Comparison of ENCODE assay signal across 21 cellular contexts in genomic region chr20:48126227-48126740, GRCh38.
DNase-seq lines count a peak whose midpoint lies in the region; ATAC-seq and TF ChIP-seq lines count a peak whose summit lies in the region.
"Had no signal": no experiment of that assay in that cellular context is flagged by ENCODE, and none has a peak within 500 bp of the region (broad histone marks: within the 10 kb centered on the region; RNA-seq: fewer than 3 reads in every experiment).

No MANE protein-coding gene starts in this region.

- H3K9me3 Mint-ChIP-seq in Caco-2 (ENCODE audit: unreplicated experiment), result no peaks in the 10 kb centered on the region
- H3K9me3 Mint-ChIP-seq in chondrocyte (ENCODE audit: low read depth), result no peaks in the 10 kb centered on the region
- H3K9me3 Mint-ChIP-seq: T-helper 2 cell treated with Interferon-gamma antibody and Interleukin-4, amounts not matched to agents 5 μg/mL and 100 μg/mL, for 36 hours had no signal

- H4K20me1 ChIP-seq in HCT116 (ENCODE audit: insufficient read depth), result no peaks in the 10 kb centered on the region
- H4K20me1 ChIP-seq: BLaER1 had no signal

- no peak overlapping the region for H2AFZ ChIP-seq in HCT116 (ENCODE audit: low read depth, low read length, poor library complexity, severe bottlenecking)
- H2AFZ ChIP-seq: GM23248 had no signal

- POLR2A ChIA-PET in Caco-2 (lab: Charles Lee), result no interaction called here
- POLR2A ChIA-PET in HCT116 (lab: Charles Lee), result no interaction called here

- H3K4me3 ChIP-seq in Caco-2 (ENCODE audit: low read depth, low read length) (no peak overlapping the region), HCT116 (replicated peaks in 1 of 2; ENCODE audit: low read depth in 1 of 2, low read length in 2 of 2) (no peak overlapping the region), liver (ENCODE audit: low read depth in 1 of 3, low read length in 3 of 3) (no peak overlapping the region)
- H3K4me3 ChIP-seq: BLaER1, GM12878, GM23248 had no signal

- no peak overlapping the region for H3K4me2 ChIP-seq in HCT116 (ENCODE audit: low read length)
- H3K4me2 ChIP-seq: BLaER1 had no signal

- WGBS in liver, result 41% methylated on average over 8 of the region's 8 CpGs

- intact Hi-C loops in Caco-2 (cut with micrococcal nuclease; ENCODE audit: unreplicated experiment) (no loop called here), HCT116 (cut with micrococcal nuclease) (loop anchor here (10.0 kb wide), 1 partner anchor 59 kb away; no protein-coding TSS in a partner anchor)

- H3K4me1 Mint-ChIP-seq in Caco-2 (ENCODE audit: low read depth, unreplicated experiment) (peaks cover 6% of the 10 kb centered on the region), chondrocyte (ENCODE audit: low read depth) (peaks cover 33% of the 10 kb centered on the region)

- H3K36me3 ChIP-seq in Caco-2 (ENCODE audit: control insufficient read depth, insufficient read depth, low read length), result no peaks in the 10 kb centered on the region
- H3K36me3 ChIP-seq in HCT116 (ENCODE audit: control insufficient read depth in 1 of 2, insufficient read depth in 2 of 2, low read length in 2 of 2), result no peaks in the 10 kb centered on the region
- no peaks in the 10 kb centered on the region for H3K36me3 ChIP-seq in liver (ENCODE audit: control insufficient read depth in 4 of 4, insufficient read depth in 3 of 4, low read depth in 1 of 4, low read length in 3 of 4)
- H3K36me3 ChIP-seq: BLaER1 had no signal

- DNase-seq in Caco-2, result peak; percentile 70 to 83
- DNase-seq in HCT116 (ENCODE audit: low read depth, low spot score), result no peak
- DNase-seq in RPMI7951 (ENCODE audit: low read depth), result peak; percentile 18
- no peak for DNase-seq in chondrocyte (ENCODE audit: low spot score)
- DNase-seq: DMS153, GM23248, Kasumi-1, NCI-H1436 treated with DMSO at 0.1 percent for 48 hours, NCI-H2081, NCI-H446, NCI-H774, SHP77 treated with DMSO at 0.1 percent for 48 hours had no signal

- BruUV-seq in Caco-2 (replicated peaks; lab: Mats Ljungman, UMichigan), result no TSS peak
- BruUV-seq in HCT116 (replicated peaks; lab: Mats Ljungman, UMichigan), result no TSS peak

- H3K27me3 ChIP-seq in Caco-2 (replicated peaks; ENCODE audit: control insufficient read depth, insufficient read depth, low read length) (no peaks in the 10 kb centered on the region), HCT116 (ENCODE audit: insufficient read depth, low read length) (peaks cover 38% of the 10 kb centered on the region; the same call in 1 of the 2 replicates), liver (ENCODE audit: control insufficient read depth in 4 of 4, insufficient read depth in 4 of 4, low read length in 3 of 4) (peaks cover 0 to 2% (median 0%) of the 10 kb centered on the region in 4 donors)
- H3K27me3 ChIP-seq: BLaER1 had no signal

- H3K36me3 Mint-ChIP-seq in Caco-2 (ENCODE audit: insufficient read depth, unreplicated experiment), result no peaks in the 10 kb centered on the region
- H3K36me3 Mint-ChIP-seq in chondrocyte (ENCODE audit: low read depth), result peaks cover 1% of the 10 kb centered on the region

- RAD21 ChIA-PET in HCT116 (lab: Charles Lee; ENCODE audit: low non-redundant PET in 1 of 2, low total read pairs in 2 of 2, uncharacterized antibody in 2 of 2, unreplicated experiment in 2 of 2), result no interaction called here

- no peak for TF ChIP-seq RAD21 in HCT116 (IDR thresholded peaks at IDR 0.05; ENCODE audit: low read depth)
- TF ChIP-seq RAD21 in liver (IDR thresholded peaks at IDR 0.05), result no peak

- ATAC-seq in HCT116 (no peak; the same call in 1 of the 2 replicates), GM19455 (IDR thresholded peaks at IDR 0.05; ENCODE audit: unreplicated experiment) (no peak), HG03354 (IDR thresholded peaks at IDR 0.05; ENCODE audit: poor library complexity, severe bottlenecking, unreplicated experiment) (no peak), HG03342 (IDR thresholded peaks at IDR 0.05; ENCODE audit: unreplicated experiment) (no peak)
- ATAC-seq: GM12878, Panc1 had no signal

- TF ChIP-seq POLR2A in HCT116 (IDR thresholded peaks at IDR 0.05; ENCODE audit: borderline replicate concordance, extremely low read depth, insufficient read depth, insufficient read length), result no peak

- no peaks in the 10 kb centered on the region for H3K9me2 ChIP-seq in HCT116 (ENCODE audit: insufficient read depth)

- H3K4me1 ChIP-seq in Caco-2, result peaks cover 12% of the 10 kb centered on the region
- H3K4me1 ChIP-seq in HCT116 (ENCODE audit: control insufficient read depth in 1 of 2, insufficient read depth in 2 of 2, low read length in 2 of 2), result peaks cover 0 to 3% of the 10 kb centered on the region in 2 experiments; a peak in 1 of 4 replicates
- H3K4me1 ChIP-seq in liver (ENCODE audit: control insufficient read depth in 4 of 4, insufficient read depth in 4 of 4, low read length in 3 of 4), result peaks cover 0 to 4% (median 0%) of the 10 kb centered on the region in 4 donors
- H3K4me1 ChIP-seq: BLaER1 had no signal

- H3K27ac ChIP-seq in HCT116 (ENCODE audit: low read depth, low read length) (no peak overlapping the region), liver (ENCODE audit: low read depth in 1 of 2, low read length in 2 of 2) (no peak overlapping the region)
- H3K27ac ChIP-seq: BLaER1, GM23248, HL-60 had no signal

- CTCF ChIA-PET in Caco-2 (lab: Charles Lee), result interaction anchor here (0.6 to 1.9 kb wide), 3 partner anchors 63 to 169 kb away, joined by 3 to 8 read pairs (median 4); no protein-coding TSS in a partner anchor
- CTCF ChIA-PET in HCT116 (lab: Charles Lee), result no interaction called here

- H3K27ac Mint-ChIP-seq in Caco-2 (ENCODE audit: unreplicated experiment), result no peak overlapping the region
- H3K27ac Mint-ChIP-seq in chondrocyte (ENCODE audit: unreplicated experiment), result no peak overlapping the region
- H3K27ac Mint-ChIP-seq: T-helper 2 cell treated with Interferon-gamma antibody and Interleukin-4, amounts not matched to agents 5 μg/mL and 100 μg/mL, for 36 hours had no signal

- no peak overlapping the region for H3K9ac ChIP-seq in HCT116 (ENCODE audit: low read length)
- H3K9ac ChIP-seq in liver (ENCODE audit: low read depth in 1 of 2, low read length in 2 of 2), result no peak overlapping the region
- H3K9ac ChIP-seq: BLaER1, GM23248 had no signal

- TF ChIP-seq CTCF in Caco-2 (IDR thresholded peaks at IDR 0.05; ENCODE audit: insufficient read depth in 1 of 2, low read depth in 1 of 2, low read length in 1 of 2, severe bottlenecking in 1 of 2, unreplicated experiment in 1 of 2) (no peak), HCT116 (IDR thresholded peaks at IDR 0.05 in 2 of 3, conservative IDR thresholded peaks at IDR 0.05 in 1 of 3; ENCODE audit: borderline replicate concordance in 1 of 3, insufficient read depth in 1 of 3, low read depth in 2 of 3, low read length in 2 of 3) (no peak), liver (IDR thresholded peaks at IDR 0.05; ENCODE audit: low read depth, low read length, missing input control) (no peak), chondrocyte (IDR thresholded peaks at IDR 0.05) (no peak)

- H3K27me3 Mint-ChIP-seq in Caco-2 (ENCODE audit: insufficient read depth, unreplicated experiment) (peaks cover 6% of the 10 kb centered on the region), chondrocyte (ENCODE audit: low read depth) (peaks cover 9% of the 10 kb centered on the region)

- no peak overlapping the region for H3K4me3 Mint-ChIP-seq in Caco-2 (ENCODE audit: unreplicated experiment)
- H3K4me3 Mint-ChIP-seq in chondrocyte (ENCODE audit: unreplicated experiment), result no peak overlapping the region
- H3K4me3 Mint-ChIP-seq: T-helper 2 cell treated with Interferon-gamma antibody and Interleukin-4, amounts not matched to agents 5 μg/mL and 100 μg/mL, for 36 hours had no signal

- H3K9me3 ChIP-seq in Caco-2 (no peaks in the 10 kb centered on the region; the same call in 1 of the 2 replicates), HCT116 (ENCODE audit: control insufficient read depth in 1 of 2, insufficient read depth in 1 of 2, low read depth in 1 of 2, low read length in 2 of 2) (no peaks in the 10 kb centered on the region), liver (ENCODE audit: control insufficient read depth in 4 of 4, low read length in 3 of 4) (no peaks in the 10 kb centered on the region)
- H3K9me3 ChIP-seq: BLaER1 had no signal

- no peaks in the 10 kb centered on the region for H3K79me2 ChIP-seq in HCT116 (ENCODE audit: insufficient read depth, low read length)

TF ChIP-seq in liver, 16 proteins besides CTCF, POLR2A, EP300 and RAD21:
- TF ChIP-seq FOXA1 (IDR thresholded peaks at IDR 0.05) (no peak), RXRA (IDR thresholded peaks at IDR 0.05) (peak; percentile 26 to 42)

Comparison
In these comparisons a context has a peak if more than half of its experiments do, and no peak if none do; other contexts are left out.
1. DNase-seq: peak in Caco-2 (2 of 2) and RPMI7951 (single experiment); none in HCT116 (single experiment) and chondrocyte (single experiment).